11 cellular contexts compared by ENCODE assay signal in the genomic region with DNA sequence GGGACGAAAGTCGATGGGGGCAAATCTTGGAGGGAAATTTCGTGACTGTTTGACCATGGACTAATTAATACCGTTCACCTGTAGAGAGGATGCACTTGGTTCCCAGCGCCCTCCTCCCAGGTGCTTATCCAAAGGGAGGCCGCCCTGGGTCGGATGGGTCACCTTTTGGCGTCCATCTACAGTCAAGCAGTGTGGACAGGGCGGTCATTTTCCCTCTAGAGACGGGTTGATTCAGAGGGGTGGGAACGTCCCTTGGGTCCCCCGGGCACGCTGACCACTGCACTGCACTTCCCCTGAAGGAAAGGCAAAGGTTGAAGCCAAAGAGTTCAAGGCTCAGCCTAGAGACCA. TPM values are rescaled to one million over a fixed set of nuclear protein-coding genes. Genes with fewer than 3 reads are reported as not detected.
DNase-seq lines count a peak whose midpoint lies in the region; ATAC-seq and TF ChIP-seq lines count a peak whose summit lies in the region.
"Had no signal": no experiment of that assay in that cellular context is flagged by ENCODE, and none has a peak within 500 bp of the region (broad histone marks: within the 10 kb centered on the region; RNA-seq: fewer than 3 reads in every experiment).

No MANE protein-coding gene starts in this region.

- H3K27me3 ChIP-seq in Caco-2 (replicated peaks; ENCODE audit: control insufficient read depth, insufficient read depth, low read length) (no peaks in the 10 kb centered on the region), trophoblast cell (ENCODE audit: insufficient read depth, low read length) (no peaks in the 10 kb centered on the region)

- peak overlapping the region; percentile 89 for H3K4me2 ChIP-seq in trophoblast cell (ENCODE audit: low read length)

- DNase-seq in Caco-2 (no peak), SK-N-MC (ENCODE audit: low read depth, low spot score) (no peak), fibroblast of the aortic adventitia (ENCODE audit: low read depth) (no peak), trophoblast cell (no peak), NCI-H1105 (lab: John Stamatoyannopoulos, UW) (no peak)
- DNase-seq in activated CD4-positive, CD25-positive, alpha-beta regulatory T cell treated with anti-CD3 and anti-CD28 coated beads, Interleukin-2, amount 50 U/mL, for 72 hours = no peak
- DNase-seq in effector CD4-positive, alpha-beta T cell = no peak
- DNase-seq: activated effector memory CD4-positive, alpha-beta T cell treated with Interleukin-2 at 50 U/mL for 16 hours; DMS79 treated with DMSO at 0.1 percent for 48 hours; NCI-H146 had no signal

- peaks cover 22% of the 10 kb centered on the region for H3K79me2 ChIP-seq in trophoblast cell (ENCODE audit: control insufficient read depth, insufficient read depth, low read length, poor library complexity)

- peak overlapping the region; percentile 93 for H3K27ac Mint-ChIP-seq in Caco-2 (ENCODE audit: unreplicated experiment)

- peak overlapping the region; percentile 63 for H2AK5ac ChIP-seq in trophoblast cell (ENCODE audit: low read length)

- no peak overlapping the region for H3K9ac ChIP-seq in SK-N-MC (ENCODE audit: insufficient read length)
- peak overlapping the region; percentile 36 for H3K9ac ChIP-seq in trophoblast cell (ENCODE audit: low read length)

- H3K36me3 ChIP-seq in Caco-2 (ENCODE audit: control insufficient read depth, insufficient read depth, low read length) (no peaks in the 10 kb centered on the region; the same call in 1 of the 2 replicates), SK-N-MC (ENCODE audit: insufficient read depth, low read length) (no peaks in the 10 kb centered on the region), trophoblast cell (ENCODE audit: control insufficient read depth in 1 of 2, insufficient read depth in 2 of 2, low read length in 2 of 2) (peaks cover 6 to 10% of the 10 kb centered on the region in 2 experiments)

- peak overlapping the region; percentile 98 for H3K4me3 Mint-ChIP-seq in Caco-2 (ENCODE audit: unreplicated experiment)

- CTCF ChIA-PET in Caco-2 (lab: Charles Lee) = no interaction called here

- H3K4ac ChIP-seq in trophoblast cell (ENCODE audit: low read depth, low read length) = peak overlapping the region; percentile 73

- no peaks in the 10 kb centered on the region for H3K9me3 ChIP-seq in Caco-2
- no peaks in the 10 kb centered on the region for H3K9me3 ChIP-seq in SK-N-MC (ENCODE audit: low read depth, low read length)
- H3K9me3 ChIP-seq in trophoblast cell (ENCODE audit: insufficient read depth, low read depth, low read length) = no peaks in the 10 kb centered on the region

- peaks cover 29% of the 10 kb centered on the region for H3K79me1 ChIP-seq in trophoblast cell (ENCODE audit: low read length)

- peak overlapping the region; percentile 43 for H2BK5ac ChIP-seq in trophoblast cell (ENCODE audit: low read depth, low read length, poor library complexity)

- peak overlapping the region; percentile 6 for H3K14ac ChIP-seq in trophoblast cell (ENCODE audit: low read length)

- H2BK12ac ChIP-seq in trophoblast cell (ENCODE audit: low read length) = peak overlapping the region; percentile 21

- H3K4me3 ChIP-seq in Caco-2 (ENCODE audit: low read depth, low read length) (peak overlapping the region; percentile 71), SK-N-MC (peak overlapping the region; percentile 85), fibroblast of the aortic adventitia (ENCODE audit: low read depth, low read length) (peak overlapping the region; percentile 73), trophoblast cell (ENCODE audit: low read depth, low read length) (peak overlapping the region; percentile 10)

- peak overlapping the region; percentile 64 for H4K8ac ChIP-seq in trophoblast cell (ENCODE audit: low read depth, low read length)

- H2AFZ ChIP-seq in trophoblast cell (ENCODE audit: insufficient read depth, low read length, poor library complexity) = no peak overlapping the region

- H2BK120ac ChIP-seq in trophoblast cell (ENCODE audit: insufficient read depth, low read length, poor library complexity) = peak overlapping the region; percentile 21

- no peaks in the 10 kb centered on the region for H3K9me3 Mint-ChIP-seq in Caco-2 (ENCODE audit: unreplicated experiment)

- no peaks in the 10 kb centered on the region for H3K27me3 Mint-ChIP-seq in Caco-2 (ENCODE audit: insufficient read depth, unreplicated experiment)

- H4K12ac ChIP-seq in trophoblast cell (ENCODE audit: low read depth, low read length) = no peak overlapping the region

- no CpG with 5 or more reads among the region's 13 CpGs for WGBS in trophoblast cell (ENCODE audit: extremely low coverage, insufficient coverage, insufficient read length)

- H3K4me1 Mint-ChIP-seq in Caco-2 (ENCODE audit: low read depth, unreplicated experiment) = peaks cover 11% of the 10 kb centered on the region

- POLR2A ChIA-PET in Caco-2 (lab: Charles Lee) = no interaction called here

- peak overlapping the region; percentile 15 for H3K18ac ChIP-seq in trophoblast cell (ENCODE audit: low read length)

- H3K4me1 ChIP-seq in Caco-2 (peaks cover 25% of the 10 kb centered on the region), trophoblast cell (ENCODE audit: control insufficient read depth in 1 of 2, insufficient read depth in 2 of 2, low read length in 2 of 2) (peaks cover 9 to 13% of the 10 kb centered on the region in 2 experiments)

- no TSS peak for BruUV-seq in Caco-2 (replicated peaks; lab: Mats Ljungman, UMichigan)

- peaks cover 46% of the 10 kb centered on the region for H3K36me3 Mint-ChIP-seq in Caco-2 (ENCODE audit: insufficient read depth, unreplicated experiment)

- peak overlapping the region; percentile 27 for H4K91ac ChIP-seq in trophoblast cell (ENCODE audit: low read depth, low read length)

- no peak overlapping the region for H3K23ac ChIP-seq in trophoblast cell (ENCODE audit: low read length)

- no peak overlapping the region for H3K27ac ChIP-seq in SK-N-MC
- H3K27ac ChIP-seq in trophoblast cell (ENCODE audit: low read depth, low read length) = no peak overlapping the region

- TF ChIP-seq CTCF in Caco-2 (IDR thresholded peaks at IDR 0.05; ENCODE audit: insufficient read depth in 1 of 2, low read depth in 1 of 2, low read length in 1 of 2, severe bottlenecking in 1 of 2, unreplicated experiment in 1 of 2) = no peak
- TF ChIP-seq CTCF in fibroblast of the aortic adventitia (IDR thresholded peaks at IDR 0.05; ENCODE audit: insufficient read depth, low read length) = no peak

- intact Hi-C loops in Caco-2 (cut with micrococcal nuclease; ENCODE audit: unreplicated experiment) = loop anchor here (10.0 kb wide), 1 partner anchor 641 kb away; no protein-coding TSS in a partner anchor

- no peak for ATAC-seq in HG03045 (IDR thresholded peaks at IDR 0.05; ENCODE audit: unreplicated experiment)

RNA-seq across cellular contexts. Expression of gene PRR15, which starts 2.0 kb away (rescaled TPM):
- total RNA-seq in Caco-2 (2022) (22.6 and 28.9 TPM in 2 replicates), fibroblast of the aortic adventitia (ENCODE audit: low replicate concordance) (2.4 TPM in 2 replicates)
- polyA plus RNA-seq in trophoblast cell (2013) = 89.1 and 96.9 TPM in 2 replicates

Comparison
In these comparisons a context has a peak if more than half of its experiments do, and no peak if none do; other contexts are left out.
1. H3K4me3 ChIP-seq: peak in every context shown above with its lines; median percentile 85 in SK-N-MC; 73 in fibroblast of the aortic adventitia; 71 in Caco-2; 10 in trophoblast cell.